ENCODE assay signal across 6 cellular contexts in the genomic region with DNA sequence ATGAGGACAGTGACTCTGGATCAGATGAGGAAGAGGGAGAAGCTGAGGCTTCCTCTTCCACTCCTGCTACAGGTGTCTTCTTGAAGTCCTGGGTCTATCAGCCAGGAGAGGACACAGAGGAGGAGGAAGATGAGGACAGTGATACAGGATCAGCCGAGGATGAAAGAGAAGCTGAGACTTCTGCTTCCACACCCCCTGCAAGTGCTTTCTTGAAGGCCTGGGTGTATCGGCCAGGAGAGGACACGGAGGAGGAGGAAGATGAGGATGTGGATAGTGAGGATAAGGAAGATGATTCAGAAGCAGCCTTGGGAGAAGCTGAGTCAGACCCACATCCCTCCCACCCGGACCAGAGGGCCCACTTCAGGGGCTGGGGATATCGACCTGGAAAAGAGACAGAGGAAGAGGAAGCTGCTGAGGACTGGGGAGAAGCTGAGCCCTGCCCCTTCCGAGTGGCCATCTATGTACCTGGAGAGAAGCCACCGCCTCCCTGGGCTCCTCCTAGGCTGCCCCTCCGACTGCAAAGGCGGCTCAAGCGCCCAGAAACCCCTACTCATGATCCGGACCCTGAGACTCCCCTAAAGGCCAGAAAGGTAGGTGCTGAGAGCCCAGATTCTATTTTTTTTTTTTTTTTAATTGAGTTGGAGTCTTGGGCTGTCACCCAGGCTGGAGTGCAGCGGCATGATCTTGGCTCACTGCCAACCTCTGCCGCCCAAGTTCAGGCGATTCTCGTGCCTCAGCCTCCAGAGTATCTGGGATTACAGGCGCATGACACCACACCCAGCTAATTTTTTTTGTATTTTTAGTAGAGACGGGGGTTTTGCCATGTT. TPM values are rescaled to one million over a fixed set of nuclear protein-coding genes. Genes with fewer than 3 reads are reported as not detected.
DNase-seq lines count a peak whose midpoint lies in the region; ATAC-seq and TF ChIP-seq lines count a peak whose summit lies in the region.

No MANE protein-coding gene starts in this region.

- ATAC-seq in activated B cell treated with CpG ODN at 0.5 μM for 24 hours (ENCODE audit: low read depth) (no peak), HG03025 (IDR thresholded peaks at IDR 0.05; ENCODE audit: low FRiP score, unreplicated experiment) (no peak)

- peaks cover 65% of the 10 kb centered on the region for H3K36me3 Mint-ChIP-seq in activated B cell treated with CpG ODN at 0.5 μM for 24 hours (ENCODE audit: low read depth)

- H3K4me1 Mint-ChIP-seq in activated B cell treated with CpG ODN at 0.5 μM for 24 hours = peaks cover 51% of the 10 kb centered on the region

- CTCF ChIA-PET in activated B cell treated with CpG ODN at 0.5 μM for 24 hours (lab: Charles Lee) = interaction anchor here (0.8 to 2.2 kb wide), 7 partner anchors 27 to 96 kb away, joined by 3 to 9 read pairs (median 5); partner anchors contain the start of gene HSD17B14

- H3K4me3 Mint-ChIP-seq in activated B cell treated with CpG ODN at 0.5 μM for 24 hours = peak overlapping the region; percentile 100

- POLR2A ChIA-PET in activated B cell treated with CpG ODN at 0.5 μM for 24 hours (lab: Charles Lee) = interaction anchor here (0.5 to 7.8 kb wide), 24 partner anchors 12 to 550 kb away, joined by 3 to 179 read pairs (median 6); partner anchors contain the start of genes BAX, BCAT2, CA11 and FTL

- no peaks in the 10 kb centered on the region for H3K9me3 Mint-ChIP-seq in activated B cell treated with CpG ODN at 0.5 μM for 24 hours

- no peaks in the 10 kb centered on the region for H3K27me3 Mint-ChIP-seq in activated B cell treated with CpG ODN at 0.5 μM for 24 hours

- peaks cover 11% of the 10 kb centered on the region for H3K36me3 ChIP-seq in kidney epithelial cell (ENCODE audit: control insufficient read depth, insufficient read depth, low read length)

- H3K27me3 ChIP-seq in kidney epithelial cell (ENCODE audit: control insufficient read depth, insufficient read depth, low read length) = no peaks in the 10 kb centered on the region

- intact Hi-C loops in activated B cell treated with CpG ODN at 0.5 μM for 24 hours (cut with micrococcal nuclease) = loop anchor here (1.0 to 10.0 kb wide), 4 partner anchors 26 to 620 kb away; partner anchors contain the start of genes ALDH16A1, FTL, NUCB1 and PIH1D1

- DNase-seq in NOMO-1 treated with DMSO at 0.1 percent for 48 hours (lab: John Stamatoyannopoulos, UW; ENCODE audit: unreplicated experiment) = peak; percentile 11
- DNase-seq in NOMO-1 treated with dmso at 0.1 percent for 144 hours (lab: John Stamatoyannopoulos, UW; ENCODE audit: unreplicated experiment) = no peak
- DNase-seq in activated B cell treated with CpG ODN at 0.5 μM for 24 hours = peak; percentile 41
- DNase-seq in kidney epithelial cell (ENCODE audit: low read depth) = no peak
- DNase-seq in ecto neural progenitor cell (ENCODE audit: low spot score) = no peak

- TF ChIP-seq CTCF in activated B cell treated with CpG ODN at 0.5 μM for 24 hours (IDR thresholded peaks at IDR 0.05) (no peak), kidney epithelial cell (IDR thresholded peaks at IDR 0.05; ENCODE audit: insufficient read depth, low read length, poor library complexity, severe bottlenecking) (no peak)

- H3K27ac Mint-ChIP-seq in activated B cell treated with CpG ODN at 0.5 μM for 24 hours = peak overlapping the region; percentile 100

- H3K4me3 ChIP-seq in kidney epithelial cell (ENCODE audit: low read depth, low read length) = peak overlapping the region; percentile 91

RNA-seq across cellular contexts. Expression of gene PPP1R15A, which starts 2.3 kb away (rescaled TPM):
- total RNA-seq in activated B cell treated with CpG ODN at 0.5 μM for 24 hours = 115 and 123 TPM in 2 replicates
- total RNA-seq in kidney epithelial cell = 225 and 233 TPM in 2 replicates

RNA-seq across cellular contexts. Expression of gene PLEKHA4, which starts 6.1 kb away (rescaled TPM):
- total RNA-seq in activated B cell treated with CpG ODN at 0.5 μM for 24 hours (5.7 and 6.4 TPM in 2 replicates), kidney epithelial cell (10.0 and 11.1 TPM in 2 replicates)

RNA-seq across cellular contexts. Expression of gene TULP2, which starts 24.0 kb away (rescaled TPM):
- total RNA-seq in activated B cell treated with CpG ODN at 0.5 μM for 24 hours (not detected in 2 replicates), kidney epithelial cell (not detected in 2 replicates)

RNA-seq across cellular contexts. Expression of gene NUCB1, which starts 25.6 kb away (rescaled TPM):
- total RNA-seq in activated B cell treated with CpG ODN at 0.5 μM for 24 hours (116 and 126 TPM in 2 replicates), kidney epithelial cell (248 and 260 TPM in 2 replicates)

RNA-seq across cellular contexts. Expression of gene HSD17B14, which starts 38.2 kb away (rescaled TPM):
- total RNA-seq in activated B cell treated with CpG ODN at 0.5 μM for 24 hours = 2.6 and 2.8 TPM in 2 replicates
- total RNA-seq in kidney epithelial cell = 10.2 and 15.0 TPM in 2 replicates

Comparison
In these comparisons a context has a peak if more than half of its experiments do, and no peak if none do; other contexts are left out.
1. DNase-seq: peak in NOMO-1 treated with DMSO at 0.1 percent for 48 hours (single experiment) and activated B cell treated with CpG ODN at 0.5 μM for 24 hours (single experiment); none in NOMO-1 treated with dmso at 0.1 percent for 144 hours (single experiment), kidney epithelial cell (single experiment) and ecto neural progenitor cell (single experiment).